In the genomic region with DNA sequence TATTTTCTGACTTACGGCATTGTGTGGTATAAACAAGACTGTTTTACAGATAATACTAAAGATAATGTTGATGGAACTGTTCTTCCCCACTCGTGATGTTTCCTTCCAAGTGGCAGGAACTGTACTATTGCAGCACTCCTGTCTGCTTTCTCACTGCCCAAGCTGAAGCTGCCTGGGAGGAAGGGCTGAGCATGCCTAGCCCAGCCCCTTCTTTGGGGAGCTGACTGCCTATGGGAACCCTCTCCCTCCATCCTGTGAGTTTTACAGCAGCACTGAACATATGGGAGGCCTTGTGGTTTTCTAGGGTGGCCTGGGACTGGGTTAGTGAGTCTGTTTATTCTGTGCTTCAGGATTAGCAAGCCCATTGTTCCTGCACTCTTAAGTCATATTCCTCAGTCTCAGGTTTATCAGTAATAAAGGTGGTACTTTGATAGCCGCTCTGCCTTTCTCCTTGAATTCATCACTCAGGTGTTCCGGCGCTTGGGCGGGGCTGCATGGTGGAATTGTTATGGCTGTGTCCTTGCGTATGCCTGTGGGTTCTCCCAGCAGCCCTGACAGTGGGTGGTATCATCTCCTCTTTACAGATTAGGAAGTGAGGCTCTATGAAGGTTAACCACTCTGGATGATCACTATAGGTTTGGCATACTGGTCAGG, we compare ENCODE assay signal across 8 cellular contexts.
DNase-seq lines count a peak whose midpoint lies in the region; ATAC-seq, FAIRE-seq and TF ChIP-seq lines count a peak whose summit lies in the region.

No MANE protein-coding gene starts in this region.

- WGBS in hepatocyte (ENCODE audit: low lambda C conversion rate, missing lambda C conversion rate) = 58% methylated on average over 7 of the region's 7 CpGs
- WGBS in small intestine, 3 donors = 26 to 63% (median 46%) methylated on average over 7 of the region's 7 CpGs

- H3K27me3 ChIP-seq in hepatocyte (no peaks in the 10 kb centered on the region), small intestine (ENCODE audit: control insufficient read depth in 2 of 2, insufficient read depth in 2 of 2, low read length in 2 of 2) (no peaks in the 10 kb centered on the region)

- H3K27ac ChIP-seq in hepatocyte = peak overlapping the region; percentile 91
- H3K27ac ChIP-seq in small intestine (ENCODE audit: low read depth in 1 of 2, low read length in 1 of 2) = peak overlapping the region; percentile 42 to 50

- H3K27ac Mint-ChIP-seq in activated T-helper 17 cell treated with anti-CD3 and anti-CD28 coated beads, Interleukin-2, amount 50 U/mL, for 72 hours = peak overlapping the region; percentile 42

- H3K27me3 Mint-ChIP-seq in activated T-helper 17 cell treated with anti-CD3 and anti-CD28 coated beads, Interleukin-2, amount 50 U/mL, for 72 hours = no peaks in the 10 kb centered on the region

- no peaks in the 10 kb centered on the region for H3K36me3 ChIP-seq in hepatocyte (replicated peaks; ENCODE audit: insufficient read depth, low read depth)
- no peaks in the 10 kb centered on the region for H3K36me3 ChIP-seq in small intestine (ENCODE audit: control insufficient read depth in 2 of 2, insufficient read depth in 2 of 2, low read length in 2 of 2)

- H3K4me1 Mint-ChIP-seq in activated T-helper 17 cell treated with anti-CD3 and anti-CD28 coated beads, Interleukin-2, amount 50 U/mL, for 72 hours = peaks cover 9% of the 10 kb centered on the region

- H3K4me1 ChIP-seq in hepatocyte (ENCODE audit: insufficient read depth) = peaks cover 10% of the 10 kb centered on the region
- peaks cover 2 to 6% of the 10 kb centered on the region in 2 donors for H3K4me1 ChIP-seq in small intestine (ENCODE audit: control insufficient read depth in 2 of 2, insufficient read depth in 1 of 2, low read depth in 1 of 2, low read length in 1 of 2)

- peak overlapping the region; percentile 47 for H2AFZ ChIP-seq in hepatocyte

- H3K79me2 ChIP-seq in hepatocyte = no peaks in the 10 kb centered on the region

- peak overlapping the region; percentile 40 for H3K4me3 Mint-ChIP-seq in activated T-helper 17 cell treated with anti-CD3 and anti-CD28 coated beads, Interleukin-2, amount 50 U/mL, for 72 hours

- ATAC-seq in activated T-helper 17 cell treated with anti-CD3 and anti-CD28 coated beads, Interleukin-2, amount 50 U/mL, for 72 hours (replicated peaks) = no peak
- ATAC-seq in GM18868 (IDR thresholded peaks at IDR 0.05; ENCODE audit: unreplicated experiment) (no peak), GM21423 (IDR thresholded peaks at IDR 0.05; ENCODE audit: unreplicated experiment) (no peak)

- no peak for TF ChIP-seq CTCF in hepatocyte (IDR thresholded peaks at IDR 0.05; ENCODE audit: poor library complexity)

- FAIRE-seq in small intestine (lab: Jason Lieb, UNC) = no peak

- H3K4me2 ChIP-seq in hepatocyte = peak overlapping the region; percentile 63

- no peaks in the 10 kb centered on the region for H3K9me3 ChIP-seq in hepatocyte (ENCODE audit: low read depth)
- no peaks in the 10 kb centered on the region for H3K9me3 ChIP-seq in small intestine (ENCODE audit: control insufficient read depth, low read depth)

- H4K20me1 ChIP-seq in hepatocyte (ENCODE audit: insufficient read depth, poor library complexity, severe bottlenecking) = no peaks in the 10 kb centered on the region

- H3K4me3 ChIP-seq in hepatocyte (no peak overlapping the region), small intestine (ENCODE audit: low read depth in 1 of 2, low read length in 2 of 2) (peak overlapping the region in 1 of 2 donors; percentile 8)

- H3K9me2 ChIP-seq in hepatocyte (replicated peaks; ENCODE audit: insufficient read depth) = no peaks in the 10 kb centered on the region

- DNase-seq in AG20443 (ENCODE audit: low spot score) (peak; percentile 67), HK-2 (ENCODE audit: unreplicated experiment) (peak; percentile 46), hepatocyte (ENCODE audit: low spot score) (peak; percentile 73), small intestine (peak; percentile 72)
- no peak for DNase-seq in effector CD8-positive, alpha-beta T cell (lab: John Stamatoyannopoulos, UW)

- no peaks in the 10 kb centered on the region for H3K9me3 Mint-ChIP-seq in activated T-helper 17 cell treated with anti-CD3 and anti-CD28 coated beads, Interleukin-2, amount 50 U/mL, for 72 hours

- no peaks in the 10 kb centered on the region for H3K36me3 Mint-ChIP-seq in activated T-helper 17 cell treated with anti-CD3 and anti-CD28 coated beads, Interleukin-2, amount 50 U/mL, for 72 hours (ENCODE audit: low read depth)
